ENCODE assay signal across 1 cellular context in the genomic region with DNA sequence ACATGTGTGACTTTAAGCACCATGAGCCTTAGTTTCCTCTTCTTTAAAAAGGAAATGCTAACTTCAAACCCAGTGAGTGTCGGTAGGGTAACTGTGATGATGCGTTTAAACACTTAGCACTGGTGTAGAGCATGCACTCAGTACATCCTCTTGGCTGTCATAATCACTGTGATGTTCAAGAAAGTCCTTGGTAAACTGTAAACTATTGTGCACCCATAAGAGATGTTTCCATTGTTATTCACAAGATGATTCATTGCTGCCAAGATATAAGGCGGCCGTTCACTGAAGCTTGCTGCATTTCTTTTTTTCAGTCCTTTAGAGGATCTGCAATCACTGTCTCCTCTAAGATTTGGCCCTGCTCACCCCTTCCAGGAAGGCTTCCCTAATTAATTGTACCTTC.
TF ChIP-seq lines count a peak whose summit lies in the region.

No MANE protein-coding gene starts in this region.

TF ChIP-seq in endothelial cell of umbilical vein, 7 proteins besides CTCF, POLR2A, EP300 and RAD21 (continued from another document):
- TF ChIP-seq, protein P1, sequence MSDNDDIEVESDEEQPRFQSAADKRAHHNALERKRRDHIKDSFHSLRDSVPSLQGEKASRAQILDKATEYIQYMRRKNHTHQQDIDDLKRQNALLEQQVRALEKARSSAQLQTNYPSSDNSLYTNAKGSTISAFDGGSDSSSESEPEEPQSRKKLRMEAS (IDR thresholded peaks at IDR 0.05; ENCODE audit: insufficient read depth, insufficient read length): no peak
- TF ChIP-seq GATA2 (IDR thresholded peaks at IDR 0.05; ENCODE audit: insufficient read depth, insufficient read length, low read depth, low read length): no peak
